Comparison of ENCODE assay signal across 9 cellular contexts in the genomic region with DNA sequence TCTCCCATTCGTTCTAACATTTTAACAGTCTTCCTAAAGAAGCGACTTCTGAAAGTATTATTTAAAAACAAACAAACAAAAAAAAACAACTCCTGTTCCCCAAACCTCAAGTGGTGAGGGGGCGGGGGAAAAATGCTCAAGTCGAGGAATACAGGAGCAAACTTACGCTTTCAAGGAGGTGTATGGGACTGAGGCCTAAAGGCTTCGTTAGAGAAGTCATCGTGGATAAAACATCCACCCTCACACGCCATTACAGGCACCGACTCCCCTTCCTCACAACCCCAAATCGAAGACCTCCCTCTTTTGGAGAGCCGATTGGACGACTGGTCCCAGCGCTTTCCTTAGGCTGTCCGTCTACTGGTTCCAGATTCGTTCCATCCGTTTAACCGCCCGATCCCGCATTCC. TPM values are rescaled to one million over a fixed set of nuclear protein-coding genes. Genes with fewer than 3 reads are reported as not detected.
DNase-seq lines count a peak whose midpoint lies in the region; ATAC-seq and TF ChIP-seq lines count a peak whose summit lies in the region.
"Had no signal": no experiment of that assay in that cellular context is flagged by ENCODE, and none has a peak within 500 bp of the region (broad histone marks: within the 10 kb centered on the region; RNA-seq: fewer than 3 reads in every experiment).

No MANE protein-coding gene starts in this region.

- H3K27ac ChIP-seq in ACC112 (ENCODE audit: low read depth, low read length) (peak overlapping the region; percentile 83), HUES64 (ENCODE audit: low read depth, low read length) (peak overlapping the region; percentile 99), colonic mucosa (peak overlapping the region; percentile 94), muscle layer of colon (ENCODE audit: low read depth, low read length) (peak overlapping the region; percentile 87)

- H2AFZ ChIP-seq in ACC112 (ENCODE audit: low read length, unreplicated experiment) = no peak overlapping the region

- H3K79me2 ChIP-seq in ACC112 (ENCODE audit: control insufficient read depth, insufficient read depth, low read length, unreplicated experiment) = peaks cover 85% of the 10 kb centered on the region

- no peaks in the 10 kb centered on the region for H3K9me3 ChIP-seq in HUES64 (ENCODE audit: insufficient read depth, low read depth, low read length)
- H3K9me3 ChIP-seq in colonic mucosa = no peaks in the 10 kb centered on the region
- H3K9me3 ChIP-seq in muscle layer of colon (ENCODE audit: low read length) = no peaks in the 10 kb centered on the region

- peak overlapping the region; percentile 100 for H3K9ac ChIP-seq in HUES64 (ENCODE audit: low read depth, low read length)
- H3K9ac ChIP-seq in colonic mucosa (ENCODE audit: low read depth in 2 of 2, low read length in 2 of 2) = peak overlapping the region; percentile 73 to 94
- H3K9ac ChIP-seq in muscle layer of colon (ENCODE audit: low read length) = peak overlapping the region; percentile 83

- H3K36me3 ChIP-seq in ACC112 (ENCODE audit: insufficient read depth, low read length) = peaks cover 35% of the 10 kb centered on the region
- H3K36me3 ChIP-seq in HUES64 (ENCODE audit: insufficient read depth, low read length) = peaks cover 55% of the 10 kb centered on the region
- H3K36me3 ChIP-seq in colonic mucosa = peaks cover 12% of the 10 kb centered on the region
- peaks cover 27% of the 10 kb centered on the region for H3K36me3 ChIP-seq in muscle layer of colon (ENCODE audit: insufficient read depth, low read length)

- TF ChIP-seq CTCF in colonic mucosa (IDR thresholded peaks at IDR 0.05) = no peak

- WGBS in HUES64 = 0% methylated on average over 18 of the region's 19 CpGs

- H3K4me3 ChIP-seq in ACC112 (ENCODE audit: low read depth, low read length) (peak overlapping the region; percentile 93), HUES64 (ENCODE audit: low read length) (peak overlapping the region; percentile 93), colonic mucosa (peak overlapping the region; percentile 66), muscle layer of colon (ENCODE audit: low read depth in 1 of 2, low read length in 2 of 2) (peak overlapping the region; percentile 24 to 99)

- ATAC-seq in GM19023 (IDR thresholded peaks at IDR 0.05; ENCODE audit: unreplicated experiment) = no peak

- H3K27me3 ChIP-seq in ACC112 (ENCODE audit: insufficient read depth, low read length) (no peaks in the 10 kb centered on the region), HUES64 (ENCODE audit: insufficient read depth, low read length) (no peaks in the 10 kb centered on the region), colonic mucosa (no peaks in the 10 kb centered on the region), muscle layer of colon (ENCODE audit: control insufficient read depth in 1 of 2, insufficient read depth in 2 of 2, low read length in 2 of 2) (no peaks in the 10 kb centered on the region)

- no peak for DNase-seq in colonic mucosa
- no peak for DNase-seq in RPMI8226
- DNase-seq in NCI-H187 (lab: John Stamatoyannopoulos, UW) = no peak
- DNase-seq in COLO829 (ENCODE audit: low spot score) = no peak

- intact Hi-C loops in colonic mucosa (cut with DNase I) = no loop called here

- H3K4me1 ChIP-seq in ACC112 (ENCODE audit: control insufficient read depth, insufficient read depth, low read length, unreplicated experiment) (peaks cover 36% of the 10 kb centered on the region), HUES64 (ENCODE audit: insufficient read depth, low read length) (peaks cover 21% of the 10 kb centered on the region; the same call in 1 of the 2 replicates), colonic mucosa (peaks cover 21% of the 10 kb centered on the region), muscle layer of colon (ENCODE audit: insufficient read depth, low read length) (peaks cover 49% of the 10 kb centered on the region)

RNA-seq across cellular contexts. Expression of a gene that starts 0.7 kb away (rescaled TPM):
- 84.3 TPM for polyA plus RNA-seq in HUES64 (2013, experiment 1 of 2)
- polyA plus RNA-seq in HUES64 (2013, experiment 2 of 2) = 96.8 TPM
- total RNA-seq in colonic mucosa = 10 to 100 TPM; 49.3 to 77.5 TPM

RNA-seq across cellular contexts. Expression of a gene that starts 1.3 kb away (rescaled TPM):
- 2,281 TPM for polyA plus RNA-seq in HUES64 (2013, experiment 1 of 2)
- polyA plus RNA-seq in HUES64 (2013, experiment 2 of 2) = 2,616 TPM
- 1,000 to 10,000 TPM in 1 of 2 donors, 100 to 1,000 TPM in 1; 716 to 1,090 TPM for total RNA-seq in colonic mucosa

RNA-seq across cellular contexts. Expression of a gene that starts 21.6 kb away (rescaled TPM):
- 1.3 TPM for polyA plus RNA-seq in HUES64 (2013, experiment 1 of 2)
- polyA plus RNA-seq in HUES64 (2013, experiment 2 of 2) = 2.3 TPM
- total RNA-seq in colonic mucosa = under 1 TPM in 1 of 2 donors, not detected in 1; 0.30 TPM
- total RNA-seq: activated CD8-positive, alpha-beta memory T cell treated with anti-CD3 and anti-CD28 coated beads for 36 hours had no signal

RNA-seq across cellular contexts. Expression of a gene that starts 45.7 kb away (rescaled TPM):
- polyA plus RNA-seq in HUES64 (2013, experiment 1 of 2) = 74.1 TPM
- 82.3 TPM for polyA plus RNA-seq in HUES64 (2013, experiment 2 of 2)
- 100 to 1,000 TPM; 164 to 173 TPM for total RNA-seq in colonic mucosa
